9 cellular contexts compared by ENCODE assay signal in genomic region chr6:128570439-128571063, GRCh38. TPM values are rescaled to one million over a fixed set of nuclear protein-coding genes. Genes with fewer than 3 reads are reported as not detected.
DNase-seq lines count a peak whose midpoint lies in the region; ATAC-seq and TF ChIP-seq lines count a peak whose summit lies in the region.
"Had no signal": no experiment of that assay in that cellular context is flagged by ENCODE, and none has a peak within 500 bp of the region (broad histone marks: within the 10 kb centered on the region; RNA-seq: fewer than 3 reads in every experiment).

No MANE protein-coding gene starts in this region.

- H3K4me3 ChIP-seq in HUES6 (ENCODE audit: low read depth, low read length): no peak overlapping the region
- no peak overlapping the region for H3K4me3 ChIP-seq in colonic mucosa
- no peak overlapping the region for H3K4me3 ChIP-seq in gastrocnemius medialis

- H3K36me3 ChIP-seq in HUES6 (ENCODE audit: control insufficient read depth, insufficient read depth, low read length): no peaks in the 10 kb centered on the region
- no peaks in the 10 kb centered on the region for H3K36me3 ChIP-seq in colonic mucosa
- H3K36me3 ChIP-seq in gastrocnemius medialis: no peaks in the 10 kb centered on the region

- DNase-seq in A172 (ENCODE audit: low spot score) (peak; percentile 37), amniotic epithelial cell (ENCODE audit: low read depth) (peak; percentile 6), kidney glomerular epithelial cell (lab: John Stamatoyannopoulos, UW) (peak; percentile 23), omental fat pad (ENCODE audit: low spot score) (no peak), colonic mucosa (no peak), gastrocnemius medialis (no peak)
- DNase-seq: GDM1 had no signal

- in situ Hi-C loops in gastrocnemius medialis (cut with MboI; ENCODE audit: low sequenced_read_pairs in 4 of 4): no loop called here

- H3K27ac ChIP-seq in HUES6 (ENCODE audit: low read depth, low read length) (peak overlapping the region; percentile 14; the same call in 1 of the 2 replicates), colonic mucosa (no peak overlapping the region), gastrocnemius medialis (no peak overlapping the region)

- intact Hi-C loops in colonic mucosa (cut with DNase I) (no loop called here), gastrocnemius medialis (cut with DNase I; ENCODE audit: low total_unique reads) (no loop called here)

- H3K27me3 ChIP-seq in HUES6 (ENCODE audit: control insufficient read depth, insufficient read depth, low read length): no peaks in the 10 kb centered on the region
- H3K27me3 ChIP-seq in colonic mucosa: no peaks in the 10 kb centered on the region
- no peaks in the 10 kb centered on the region for H3K27me3 ChIP-seq in gastrocnemius medialis

- no peak for TF ChIP-seq POLR2A in gastrocnemius medialis (IDR thresholded peaks at IDR 0.05)

- TF ChIP-seq CTCF in omental fat pad (IDR thresholded peaks at IDR 0.05) (no peak), colonic mucosa (IDR thresholded peaks at IDR 0.05) (no peak), gastrocnemius medialis (IDR thresholded peaks at IDR 0.05 in 4 of 5, conservative IDR thresholded peaks at IDR 0.05 in 1 of 5) (no peak)

- no peak overlapping the region for H3K9ac ChIP-seq in HUES6 (ENCODE audit: low read length)
- no peak overlapping the region for H3K9ac ChIP-seq in colonic mucosa (ENCODE audit: low read depth in 2 of 2, low read length in 2 of 2)

- H3K9me3 ChIP-seq in HUES6 (ENCODE audit: control insufficient read depth, insufficient read depth, low read depth, low read length): peaks cover 12% of the 10 kb centered on the region; the same call in 1 of the 2 replicates
- no peaks in the 10 kb centered on the region for H3K9me3 ChIP-seq in colonic mucosa
- H3K9me3 ChIP-seq in gastrocnemius medialis: no peaks in the 10 kb centered on the region

- H3K4me1 ChIP-seq in HUES6 (ENCODE audit: control insufficient read depth, insufficient read depth, low read length) (peaks cover 14% of the 10 kb centered on the region), colonic mucosa (no peaks in the 10 kb centered on the region), gastrocnemius medialis (peaks cover 0 to 3% of the 10 kb centered on the region in 2 donors)

- no peak for ATAC-seq in omental fat pad (ENCODE audit: low FRiP score)
- ATAC-seq in HG03095 (IDR thresholded peaks at IDR 0.05; ENCODE audit: unreplicated experiment): no peak
- no peak for ATAC-seq in gastrocnemius medialis

RNA-seq across cellular contexts. Expression of gene PTPRK, which starts 50.2 kb away (rescaled TPM):
- total RNA-seq in A172 (2014; rRNA removed; shearing (Covaris generic)): 41.8 and 44.1 TPM in 2 replicates
- total RNA-seq in omental fat pad (10 to 100 TPM; 16.2 to 32.6 (median 20.9) TPM), colonic mucosa (100 to 1,000 TPM in 1 of 2 donors, 10 to 100 TPM in 1; 94.1 to 117 TPM), gastrocnemius medialis (10 to 100 TPM in 2 of 4 donors, 1 to 10 TPM in 2; 7.3 to 22.9 (median 13.0) TPM)

Comparison
In these comparisons a context has a peak if more than half of its experiments do, and no peak if none do; other contexts are left out.
1. DNase-seq: peak in A172 (single experiment), amniotic epithelial cell (single experiment) and kidney glomerular epithelial cell (single experiment); none in omental fat pad (single experiment), colonic mucosa (single experiment) and gastrocnemius medialis (0 of 2).